Comparison of ENCODE assay signal across 21 cellular contexts in genomic region chr3:51938780-51939425, GRCh38. TPM values are rescaled to one million over a fixed set of nuclear protein-coding genes. Genes with fewer than 3 reads are reported as not detected.
DNase-seq lines count a peak whose midpoint lies in the region; ATAC-seq and TF ChIP-seq lines count a peak whose summit lies in the region.
"Had no signal": no experiment of that assay in that cellular context is flagged by ENCODE, and none has a peak within 500 bp of the region (broad histone marks: within the 10 kb centered on the region; RNA-seq: fewer than 3 reads in every experiment).

No MANE protein-coding gene starts in this region.

- no peaks in the 10 kb centered on the region for H3K27me3 Mint-ChIP-seq in activated T-helper 17 cell treated with anti-CD3 and anti-CD28 coated beads, Interleukin-2, amount 50 U/mL, for 72 hours
- no peaks in the 10 kb centered on the region for H3K27me3 Mint-ChIP-seq in natural killer cell treated with Interleukin-12 subunit alpha and Interleukin-12 subunit beta and Interleukin-15 and Interleukin-18, amount 100 ng/mL, for 72 hours

- TF ChIP-seq EP300 in stomach (IDR thresholded peaks at IDR 0.05): no peak

- H3K27ac Mint-ChIP-seq in activated T-helper 17 cell treated with anti-CD3 and anti-CD28 coated beads, Interleukin-2, amount 50 U/mL, for 72 hours: peak overlapping the region; percentile 69
- no peak overlapping the region for H3K27ac Mint-ChIP-seq in natural killer cell treated with Interleukin-12 subunit alpha and Interleukin-12 subunit beta and Interleukin-15 and Interleukin-18, amount 100 ng/mL, for 72 hours
- H3K27ac Mint-ChIP-seq: HFFc6 had no signal

- TF ChIP-seq CTCF in stomach (IDR thresholded peaks at IDR 0.05): no peak

- WGBS in stomach, 5 donors: 86 to 96% (median 93%) methylated on average over 9 of the region's 9 CpGs

- H3K4me3 Mint-ChIP-seq in activated T-helper 17 cell treated with anti-CD3 and anti-CD28 coated beads, Interleukin-2, amount 50 U/mL, for 72 hours: peak overlapping the region; percentile 81
- H3K4me3 Mint-ChIP-seq in natural killer cell treated with Interleukin-12 subunit alpha and Interleukin-12 subunit beta and Interleukin-15 and Interleukin-18, amount 100 ng/mL, for 72 hours: no peak overlapping the region
- H3K4me3 Mint-ChIP-seq: HFFc6 had no signal

- DNase-seq in activated CD8-positive, alpha-beta memory T cell treated with anti-CD3 and anti-CD28 coated beads, Interleukin-2, amount 50 U/mL, for 48 hours: peak; percentile 43
- no peak for DNase-seq in activated CD8-positive, alpha-beta memory T cell treated with anti-CD3 and anti-CD28 coated beads, Interleukin-2, amount 50 U/mL, for 4 hours
- peak; percentile 49 for DNase-seq in natural killer cell treated with Interleukin-12 subunit alpha and Interleukin-12 subunit beta and Interleukin-15 and Interleukin-18, amount 100 ng/mL, for 72 hours (ENCODE audit: low spot score)
- DNase-seq in stomach (peak; percentile 14), SHP77 treated with DMSO at 0.1 percent for 48 hours (lab: John Stamatoyannopoulos, UW) (no peak), glomerular visceral epithelial cell (ENCODE audit: extremely low spot score) (no peak)
- DNase-seq: activated CD4-positive, CD25-positive, alpha-beta regulatory T cell; caudate nucleus; HFFc6; MM.1S; NCI-H1694; SJCRH30; stimulated activated CD4-positive, alpha-beta T cell treated with anti-CD3 and anti-CD28 coated beads, Interleukin-12 subunit alpha, Interleukin-12 subunit beta, amount 100 ng/mL, for 4 hours; stimulated activated naive CD4-positive, alpha-beta T cell had no signal

- no peaks in the 10 kb centered on the region for H3K9me3 Mint-ChIP-seq in activated T-helper 17 cell treated with anti-CD3 and anti-CD28 coated beads, Interleukin-2, amount 50 U/mL, for 72 hours
- no peaks in the 10 kb centered on the region for H3K9me3 Mint-ChIP-seq in natural killer cell treated with Interleukin-12 subunit alpha and Interleukin-12 subunit beta and Interleukin-15 and Interleukin-18, amount 100 ng/mL, for 72 hours
- H3K9me3 Mint-ChIP-seq: HFFc6 had no signal

- H3K4me3 ChIP-seq in stomach: no peak overlapping the region
- H3K4me3 ChIP-seq: esophagus muscularis mucosa, SJCRH30 had no signal

- peaks cover 43 to 55% (median 52%) of the 10 kb centered on the region in 4 donors for H3K36me3 ChIP-seq in stomach

- H3K4me1 ChIP-seq in stomach: peaks cover 26 to 36% (median 31%) of the 10 kb centered on the region in 4 donors

- H3K9me3 ChIP-seq in stomach: no peaks in the 10 kb centered on the region
- H3K9me3 ChIP-seq: esophagus muscularis mucosa, SJCRH30 had no signal

- peaks cover 16% of the 10 kb centered on the region for H3K4me1 Mint-ChIP-seq in activated T-helper 17 cell treated with anti-CD3 and anti-CD28 coated beads, Interleukin-2, amount 50 U/mL, for 72 hours
- H3K4me1 Mint-ChIP-seq in natural killer cell treated with Interleukin-12 subunit alpha and Interleukin-12 subunit beta and Interleukin-15 and Interleukin-18, amount 100 ng/mL, for 72 hours (ENCODE audit: low read depth in 2 of 2): peaks cover 31 to 35% of the 10 kb centered on the region in 2 donors

- TF ChIP-seq POLR2A in stomach (IDR thresholded peaks at IDR 0.05): no peak

- H3K36me3 Mint-ChIP-seq in activated T-helper 17 cell treated with anti-CD3 and anti-CD28 coated beads, Interleukin-2, amount 50 U/mL, for 72 hours (ENCODE audit: low read depth): peaks cover 69% of the 10 kb centered on the region
- H3K36me3 Mint-ChIP-seq in natural killer cell treated with Interleukin-12 subunit alpha and Interleukin-12 subunit beta and Interleukin-15 and Interleukin-18, amount 100 ng/mL, for 72 hours: no peaks in the 10 kb centered on the region

- no peaks in the 10 kb centered on the region for H3K27me3 ChIP-seq in stomach
- H3K27me3 ChIP-seq: esophagus muscularis mucosa, SJCRH30 had no signal

- no peak overlapping the region for H3K27ac ChIP-seq in stomach
- H3K27ac ChIP-seq: esophagus muscularis mucosa, SJCRH30 had no signal

- intact Hi-C loops in stomach (cut with DNase I; ENCODE audit: low total_unique reads): no loop called here

- no peak for ATAC-seq in activated T-helper 17 cell treated with anti-CD3 and anti-CD28 coated beads, Interleukin-2, amount 50 U/mL, for 72 hours (replicated peaks)
- ATAC-seq in natural killer cell treated with Interleukin-12 subunit alpha and Interleukin-12 subunit beta and Interleukin-15 and Interleukin-18, amount 100 ng/mL, for 72 hours: no peak
- no peak for ATAC-seq in HG03342 (IDR thresholded peaks at IDR 0.05; ENCODE audit: unreplicated experiment)

RNA-seq across cellular contexts. Expression of gene RRP9, which starts 2.8 kb away (rescaled TPM):
- total RNA-seq in activated T-helper 17 cell treated with anti-CD3 and anti-CD28 coated beads, Interleukin-2, amount 50 U/mL, for 72 hours: 10 to 100 TPM; 21.5 to 53.0 TPM
- 10 to 100 TPM; 46.4 to 78.1 TPM for total RNA-seq in natural killer cell treated with Interleukin-12 subunit alpha and Interleukin-12 subunit beta and Interleukin-15 and Interleukin-18, amount 100 ng/mL, for 72 hours
- total RNA-seq in stomach: 10 to 100 TPM in 4 of 5 donors, 1 to 10 TPM in 1; 3.2 to 13.5 (median 11.7) TPM
- 10 to 100 TPM; 15.0 to 21.0 (median 18.4) TPM for polyA plus RNA-seq in stomach

RNA-seq across cellular contexts. Expression of gene PARP3, which starts 3.3 kb away (rescaled TPM):
- total RNA-seq in activated T-helper 17 cell treated with anti-CD3 and anti-CD28 coated beads, Interleukin-2, amount 50 U/mL, for 72 hours: 10 to 100 TPM; 10.4 to 13.4 TPM
- 10 to 100 TPM in 1 of 2 donors, 1 to 10 TPM in 1; 3.7 to 11.9 TPM for total RNA-seq in natural killer cell treated with Interleukin-12 subunit alpha and Interleukin-12 subunit beta and Interleukin-15 and Interleukin-18, amount 100 ng/mL, for 72 hours
- total RNA-seq in stomach: 10 to 100 TPM; 14.3 to 39.7 (median 25.0) TPM
- polyA plus RNA-seq in stomach: 10 to 100 TPM; 10.6 to 14.0 (median 10.7) TPM

RNA-seq across cellular contexts. Expression of gene GPR62, which starts 16.3 kb away (rescaled TPM):
- total RNA-seq in activated T-helper 17 cell treated with anti-CD3 and anti-CD28 coated beads, Interleukin-2, amount 50 U/mL, for 72 hours: not detected
- total RNA-seq in natural killer cell treated with Interleukin-12 subunit alpha and Interleukin-12 subunit beta and Interleukin-15 and Interleukin-18, amount 100 ng/mL, for 72 hours: not detected
- not detected for total RNA-seq in stomach
- polyA plus RNA-seq in stomach: under 1 TPM in 1 of 3 donors, not detected in 2; 0.25 TPM
- total RNA-seq: lower leg skin; NCI-H460; SJCRH30; T-helper 2 cell treated with Interferon-gamma antibody and Interleukin-4, amounts not matched to agents 100 ng/mL and 5 ng/mL, for 36 hours; urinary bladder had no signal

RNA-seq across cellular contexts. Expression of gene PCBP4, which starts 28.4 kb away (rescaled TPM):
- total RNA-seq in activated T-helper 17 cell treated with anti-CD3 and anti-CD28 coated beads, Interleukin-2, amount 50 U/mL, for 72 hours: 10 to 100 TPM; 16.4 to 18.5 TPM
- 1 to 10 TPM; 7.9 to 8.4 TPM for total RNA-seq in natural killer cell treated with Interleukin-12 subunit alpha and Interleukin-12 subunit beta and Interleukin-15 and Interleukin-18, amount 100 ng/mL, for 72 hours
- 100 to 1,000 TPM in 1 of 5 donors, 10 to 100 TPM in 4; 12.5 to 122 (median 25.1) TPM for total RNA-seq in stomach
- 10 to 100 TPM; 26.5 to 54.9 (median 33.5) TPM for polyA plus RNA-seq in stomach

RNA-seq across cellular contexts. Expression of gene ABHD14B, which starts 34.9 kb away (rescaled TPM):
- total RNA-seq in activated T-helper 17 cell treated with anti-CD3 and anti-CD28 coated beads, Interleukin-2, amount 50 U/mL, for 72 hours: 10 to 100 TPM; 34.4 to 42.0 TPM
- total RNA-seq in natural killer cell treated with Interleukin-12 subunit alpha and Interleukin-12 subunit beta and Interleukin-15 and Interleukin-18, amount 100 ng/mL, for 72 hours: 10 to 100 TPM; 28.0 to 33.2 TPM
- 10 to 100 TPM in 4 of 5 donors, 1 to 10 TPM in 1; 2.9 to 67.4 (median 28.4) TPM for total RNA-seq in stomach
- 10 to 100 TPM; 48.1 to 82.9 (median 57.3) TPM for polyA plus RNA-seq in stomach

Comparison
In these comparisons a context has a peak if more than half of its experiments do, and no peak if none do; other contexts are left out.
1. DNase-seq: peak in activated CD8-positive, alpha-beta memory T cell treated with anti-CD3 and anti-CD28 coated beads, Interleukin-2, amount 50 U/mL, for 48 hours (single experiment), natural killer cell treated with Interleukin-12 subunit alpha and Interleukin-12 subunit beta and Interleukin-15 and Interleukin-18, amount 100 ng/mL, for 72 hours (single experiment) and stomach (single experiment); none in activated CD8-positive, alpha-beta memory T cell treated with anti-CD3 and anti-CD28 coated beads, Interleukin-2, amount 50 U/mL, for 4 hours (single experiment), SHP77 treated with DMSO at 0.1 percent for 48 hours (single experiment) and glomerular visceral epithelial cell (single experiment).